In the genomic region with DNA sequence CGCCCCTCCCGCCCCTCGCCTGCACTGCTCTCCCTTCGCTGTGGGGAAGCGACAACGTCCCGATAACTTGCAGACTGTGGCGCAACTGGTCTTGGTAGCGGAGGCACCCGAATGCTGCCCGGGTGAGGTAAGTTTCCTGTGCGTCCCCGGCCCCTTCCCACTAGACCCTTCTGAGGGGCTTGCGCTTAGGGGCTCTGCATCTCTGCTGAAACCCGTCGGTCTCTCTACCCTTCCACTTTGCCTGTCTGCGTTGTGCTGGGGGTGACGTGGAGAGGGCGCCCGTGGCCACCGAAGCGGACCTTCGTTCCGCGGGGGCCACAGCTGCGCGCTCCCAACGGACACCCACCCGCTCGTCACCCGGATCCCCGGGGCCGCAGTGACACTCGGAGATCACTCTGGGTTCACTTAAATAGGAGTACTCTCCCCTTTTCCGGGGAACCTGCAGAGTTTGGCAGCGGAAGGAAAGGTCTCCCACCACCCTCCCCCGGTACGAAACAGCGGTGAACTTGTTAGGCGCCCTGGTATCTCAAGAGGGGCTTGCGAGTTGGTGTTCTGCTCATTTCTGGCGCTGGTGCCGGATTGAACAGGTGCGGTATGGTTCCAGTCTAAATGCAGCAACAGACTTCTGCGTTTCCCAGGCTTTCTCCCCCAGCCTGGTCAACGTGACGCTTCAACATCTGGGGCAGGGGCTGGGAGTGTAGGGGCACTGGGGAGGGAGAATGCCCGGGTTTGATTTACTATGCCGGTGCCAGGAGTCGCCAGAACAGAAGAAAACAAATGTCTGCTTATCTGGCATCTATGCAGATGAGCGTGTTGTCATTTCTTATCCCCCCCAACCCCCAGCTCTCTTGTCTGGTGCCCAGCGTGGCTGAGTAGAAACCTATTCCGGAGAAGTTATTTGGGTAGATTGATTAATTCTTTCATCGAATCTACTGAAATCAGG, we compare ENCODE assay signal across 1 cellular context.
TF ChIP-seq lines count a peak whose summit lies in the region.

No MANE protein-coding gene starts in this region.

TF ChIP-seq in K562, 482 proteins besides CTCF, POLR2A, EP300 and RAD21 (continued from another document and continues in another):
- TF ChIP-seq, protein P1, sequence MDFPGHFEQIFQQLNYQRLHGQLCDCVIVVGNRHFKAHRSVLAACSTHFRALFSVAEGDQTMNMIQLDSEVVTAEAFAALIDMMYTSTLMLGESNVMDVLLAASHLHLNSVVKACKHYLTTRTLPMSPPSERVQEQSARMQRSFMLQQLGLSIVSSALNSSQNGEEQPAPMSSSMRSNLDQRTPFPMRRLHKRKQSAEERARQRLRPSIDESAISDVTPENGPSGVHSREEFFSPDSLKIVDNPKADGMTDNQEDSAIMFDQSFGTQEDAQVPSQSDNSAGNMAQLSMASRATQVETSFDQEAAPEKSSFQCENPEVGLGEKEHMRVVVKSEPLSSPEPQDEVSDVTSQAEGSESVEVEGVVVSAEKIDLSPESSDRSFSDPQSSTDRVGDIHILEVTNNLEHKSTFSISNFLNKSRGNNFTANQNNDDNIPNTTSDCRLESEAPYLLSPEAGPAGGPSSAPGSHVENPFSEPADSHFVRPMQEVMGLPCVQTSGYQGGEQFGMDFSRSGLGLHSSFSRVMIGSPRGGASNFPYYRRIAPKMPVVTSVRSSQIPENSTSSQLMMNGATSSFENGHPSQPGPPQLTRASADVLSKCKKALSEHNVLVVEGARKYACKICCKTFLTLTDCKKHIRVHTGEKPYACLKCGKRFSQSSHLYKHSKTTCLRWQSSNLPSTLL (IDR thresholded peaks at IDR 0.05): no peak
- TF ChIP-seq GATAD2B (IDR thresholded peaks at IDR 0.05; ENCODE audit: borderline replicate concordance): no peak
- TF ChIP-seq, protein P2, sequence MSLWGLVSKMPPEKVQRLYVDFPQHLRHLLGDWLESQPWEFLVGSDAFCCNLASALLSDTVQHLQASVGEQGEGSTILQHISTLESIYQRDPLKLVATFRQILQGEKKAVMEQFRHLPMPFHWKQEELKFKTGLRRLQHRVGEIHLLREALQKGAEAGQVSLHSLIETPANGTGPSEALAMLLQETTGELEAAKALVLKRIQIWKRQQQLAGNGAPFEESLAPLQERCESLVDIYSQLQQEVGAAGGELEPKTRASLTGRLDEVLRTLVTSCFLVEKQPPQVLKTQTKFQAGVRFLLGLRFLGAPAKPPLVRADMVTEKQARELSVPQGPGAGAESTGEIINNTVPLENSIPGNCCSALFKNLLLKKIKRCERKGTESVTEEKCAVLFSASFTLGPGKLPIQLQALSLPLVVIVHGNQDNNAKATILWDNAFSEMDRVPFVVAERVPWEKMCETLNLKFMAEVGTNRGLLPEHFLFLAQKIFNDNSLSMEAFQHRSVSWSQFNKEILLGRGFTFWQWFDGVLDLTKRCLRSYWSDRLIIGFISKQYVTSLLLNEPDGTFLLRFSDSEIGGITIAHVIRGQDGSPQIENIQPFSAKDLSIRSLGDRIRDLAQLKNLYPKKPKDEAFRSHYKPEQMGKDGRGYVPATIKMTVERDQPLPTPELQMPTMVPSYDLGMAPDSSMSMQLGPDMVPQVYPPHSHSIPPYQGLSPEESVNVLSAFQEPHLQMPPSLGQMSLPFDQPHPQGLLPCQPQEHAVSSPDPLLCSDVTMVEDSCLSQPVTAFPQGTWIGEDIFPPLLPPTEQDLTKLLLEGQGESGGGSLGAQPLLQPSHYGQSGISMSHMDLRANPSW (CRISPR knock-in tag; IDR thresholded peaks at IDR 0.05): no peak
- no peak for TF ChIP-seq ZZZ3 (IDR thresholded peaks at IDR 0.05)
- TF ChIP-seq, protein P3, sequence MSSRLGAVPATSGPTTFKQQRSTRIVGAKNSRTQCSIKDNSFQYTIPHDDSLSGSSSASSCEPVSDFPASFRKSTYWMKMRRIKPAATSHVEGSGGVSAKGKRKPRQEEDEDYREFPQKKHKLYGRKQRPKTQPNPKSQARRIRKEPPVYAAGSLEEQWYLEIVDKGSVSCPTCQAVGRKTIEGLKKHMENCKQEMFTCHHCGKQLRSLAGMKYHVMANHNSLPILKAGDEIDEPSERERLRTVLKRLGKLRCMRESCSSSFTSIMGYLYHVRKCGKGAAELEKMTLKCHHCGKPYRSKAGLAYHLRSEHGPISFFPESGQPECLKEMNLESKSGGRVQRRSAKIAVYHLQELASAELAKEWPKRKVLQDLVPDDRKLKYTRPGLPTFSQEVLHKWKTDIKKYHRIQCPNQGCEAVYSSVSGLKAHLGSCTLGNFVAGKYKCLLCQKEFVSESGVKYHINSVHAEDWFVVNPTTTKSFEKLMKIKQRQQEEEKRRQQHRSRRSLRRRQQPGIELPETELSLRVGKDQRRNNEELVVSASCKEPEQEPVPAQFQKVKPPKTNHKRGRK (tag; IDR thresholded peaks at IDR 0.05): no peak
- TF ChIP-seq, protein P4, sequence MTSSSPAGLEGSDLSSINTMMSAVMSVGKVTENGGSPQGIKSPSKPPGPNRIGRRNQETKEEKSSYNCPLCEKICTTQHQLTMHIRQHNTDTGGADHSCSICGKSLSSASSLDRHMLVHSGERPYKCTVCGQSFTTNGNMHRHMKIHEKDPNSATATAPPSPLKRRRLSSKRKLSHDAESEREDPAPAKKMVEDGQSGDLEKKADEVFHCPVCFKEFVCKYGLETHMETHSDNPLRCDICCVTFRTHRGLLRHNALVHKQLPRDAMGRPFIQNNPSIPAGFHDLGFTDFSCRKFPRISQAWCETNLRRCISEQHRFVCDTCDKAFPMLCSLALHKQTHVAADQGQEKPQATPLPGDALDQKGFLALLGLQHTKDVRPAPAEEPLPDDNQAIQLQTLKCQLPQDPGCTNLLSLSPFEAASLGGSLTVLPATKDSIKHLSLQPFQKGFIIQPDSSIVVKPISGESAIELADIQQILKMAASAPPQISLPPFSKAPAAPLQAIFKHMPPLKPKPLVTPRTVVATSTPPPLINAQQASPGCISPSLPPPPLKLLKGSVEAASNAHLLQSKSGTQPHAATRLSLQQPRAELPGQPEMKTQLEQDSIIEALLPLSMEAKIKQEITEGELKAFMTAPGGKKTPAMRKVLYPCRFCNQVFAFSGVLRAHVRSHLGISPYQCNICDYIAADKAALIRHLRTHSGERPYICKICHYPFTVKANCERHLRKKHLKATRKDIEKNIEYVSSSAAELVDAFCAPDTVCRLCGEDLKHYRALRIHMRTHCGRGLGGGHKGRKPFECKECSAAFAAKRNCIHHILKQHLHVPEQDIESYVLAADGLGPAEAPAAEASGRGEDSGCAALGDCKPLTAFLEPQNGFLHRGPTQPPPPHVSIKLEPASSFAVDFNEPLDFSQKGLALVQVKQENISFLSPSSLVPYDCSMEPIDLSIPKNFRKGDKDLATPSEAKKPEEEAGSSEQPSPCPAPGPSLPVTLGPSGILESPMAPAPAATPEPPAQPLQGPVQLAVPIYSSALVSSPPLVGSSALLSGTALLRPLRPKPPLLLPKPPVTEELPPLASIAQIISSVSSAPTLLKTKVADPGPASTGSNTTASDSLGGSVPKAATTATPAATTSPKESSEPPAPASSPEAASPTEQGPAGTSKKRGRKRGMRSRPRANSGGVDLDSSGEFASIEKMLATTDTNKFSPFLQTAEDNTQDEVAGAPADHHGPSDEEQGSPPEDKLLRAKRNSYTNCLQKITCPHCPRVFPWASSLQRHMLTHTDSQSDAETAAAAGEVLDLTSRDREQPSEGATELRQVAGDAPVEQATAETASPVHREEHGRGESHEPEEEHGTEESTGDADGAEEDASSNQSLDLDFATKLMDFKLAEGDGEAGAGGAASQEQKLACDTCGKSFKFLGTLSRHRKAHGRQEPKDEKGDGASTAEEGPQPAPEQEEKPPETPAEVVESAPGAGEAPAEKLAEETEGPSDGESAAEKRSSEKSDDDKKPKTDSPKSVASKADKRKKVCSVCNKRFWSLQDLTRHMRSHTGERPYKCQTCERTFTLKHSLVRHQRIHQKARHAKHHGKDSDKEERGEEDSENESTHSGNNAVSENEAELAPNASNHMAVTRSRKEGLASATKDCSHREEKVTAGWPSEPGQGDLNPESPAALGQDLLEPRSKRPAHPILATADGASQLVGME (CRISPR knock-in tag; IDR thresholded peaks at IDR 0.05): no peak
- TF ChIP-seq, protein P5, sequence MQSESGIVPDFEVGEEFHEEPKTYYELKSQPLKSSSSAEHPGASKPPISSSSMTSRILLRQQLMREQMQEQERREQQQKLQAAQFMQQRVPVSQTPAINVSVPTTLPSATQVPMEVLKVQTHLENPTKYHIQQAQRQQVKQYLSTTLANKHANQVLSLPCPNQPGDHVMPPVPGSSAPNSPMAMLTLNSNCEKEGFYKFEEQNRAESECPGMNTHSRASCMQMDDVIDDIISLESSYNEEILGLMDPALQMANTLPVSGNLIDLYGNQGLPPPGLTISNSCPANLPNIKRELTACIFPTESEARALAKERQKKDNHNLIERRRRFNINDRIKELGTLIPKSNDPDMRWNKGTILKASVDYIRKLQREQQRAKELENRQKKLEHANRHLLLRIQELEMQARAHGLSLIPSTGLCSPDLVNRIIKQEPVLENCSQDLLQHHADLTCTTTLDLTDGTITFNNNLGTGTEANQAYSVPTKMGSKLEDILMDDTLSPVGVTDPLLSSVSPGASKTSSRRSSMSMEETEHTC (IDR thresholded peaks at IDR 0.05): no peak
- no peak for TF ChIP-seq ZNF184 (CRISPR knock-in tag; IDR thresholded peaks at IDR 0.05)
- TF ChIP-seq TEAD2 (tag; IDR thresholded peaks at IDR 0.05): no peak
- no peak for TF ChIP-seq RBM17 (IDR thresholded peaks at IDR 0.05; ENCODE audit: borderline replicate concordance, low read depth, low read length)
- TF ChIP-seq, protein P6, sequence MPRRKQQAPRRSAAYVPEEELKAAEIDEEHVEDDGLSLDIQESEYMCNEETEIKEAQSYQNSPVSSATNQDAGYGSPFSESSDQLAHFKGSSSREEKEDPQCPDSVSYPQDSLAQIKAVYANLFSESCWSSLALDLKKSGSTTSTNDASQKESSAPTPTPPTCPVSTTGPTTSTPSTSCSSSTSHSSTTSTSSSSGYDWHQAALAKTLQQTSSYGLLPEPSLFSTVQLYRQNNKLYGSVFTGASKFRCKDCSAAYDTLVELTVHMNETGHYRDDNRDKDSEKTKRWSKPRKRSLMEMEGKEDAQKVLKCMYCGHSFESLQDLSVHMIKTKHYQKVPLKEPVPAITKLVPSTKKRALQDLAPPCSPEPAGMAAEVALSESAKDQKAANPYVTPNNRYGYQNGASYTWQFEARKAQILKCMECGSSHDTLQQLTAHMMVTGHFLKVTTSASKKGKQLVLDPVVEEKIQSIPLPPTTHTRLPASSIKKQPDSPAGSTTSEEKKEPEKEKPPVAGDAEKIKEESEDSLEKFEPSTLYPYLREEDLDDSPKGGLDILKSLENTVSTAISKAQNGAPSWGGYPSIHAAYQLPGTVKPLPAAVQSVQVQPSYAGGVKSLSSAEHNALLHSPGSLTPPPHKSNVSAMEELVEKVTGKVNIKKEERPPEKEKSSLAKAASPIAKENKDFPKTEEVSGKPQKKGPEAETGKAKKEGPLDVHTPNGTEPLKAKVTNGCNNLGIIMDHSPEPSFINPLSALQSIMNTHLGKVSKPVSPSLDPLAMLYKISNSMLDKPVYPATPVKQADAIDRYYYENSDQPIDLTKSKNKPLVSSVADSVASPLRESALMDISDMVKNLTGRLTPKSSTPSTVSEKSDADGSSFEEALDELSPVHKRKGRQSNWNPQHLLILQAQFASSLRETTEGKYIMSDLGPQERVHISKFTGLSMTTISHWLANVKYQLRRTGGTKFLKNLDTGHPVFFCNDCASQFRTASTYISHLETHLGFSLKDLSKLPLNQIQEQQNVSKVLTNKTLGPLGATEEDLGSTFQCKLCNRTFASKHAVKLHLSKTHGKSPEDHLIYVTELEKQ (CRISPR knock-in tag; IDR thresholded peaks at IDR 0.05): no peak
- no peak for TF ChIP-seq MBD2 (IDR thresholded peaks at IDR 0.05; ENCODE audit: borderline replicate concordance, low read depth)
- TF ChIP-seq SETDB1 (IDR thresholded peaks at IDR 0.05; ENCODE audit: low read length): no peak
- peak; percentile 17 for TF ChIP-seq TBP (optimal IDR thresholded peaks at IDR 0.05; ENCODE audit: low read depth, low read length)
- TF ChIP-seq ZNF785 (CRISPR knock-in tag; IDR thresholded peaks at IDR 0.05): no peak
- no peak for TF ChIP-seq ATF1 (CRISPR knock-in tag; IDR thresholded peaks at IDR 0.05)
- TF ChIP-seq ATF1 (tag; IDR thresholded peaks at IDR 0.05): peak; percentile 54
- no peak for TF ChIP-seq KLF13 (tag; IDR thresholded peaks at IDR 0.05; ENCODE audit: borderline replicate concordance, low read depth)
- no peak for TF ChIP-seq DDX20 (tag; IDR thresholded peaks at IDR 0.05; ENCODE audit: low read depth)
- TF ChIP-seq EHMT2 (IDR thresholded peaks at IDR 0.05): no peak
- no peak for TF ChIP-seq CHD4 (IDR thresholded peaks at IDR 0.05; ENCODE audit: insufficient read depth, insufficient replicate concordance, low read depth, low read length, poor library complexity, severe bottlenecking)
- TF ChIP-seq XRCC5 (IDR thresholded peaks at IDR 0.05; ENCODE audit: low read depth, low read length): no peak
- TF ChIP-seq, protein P7, sequence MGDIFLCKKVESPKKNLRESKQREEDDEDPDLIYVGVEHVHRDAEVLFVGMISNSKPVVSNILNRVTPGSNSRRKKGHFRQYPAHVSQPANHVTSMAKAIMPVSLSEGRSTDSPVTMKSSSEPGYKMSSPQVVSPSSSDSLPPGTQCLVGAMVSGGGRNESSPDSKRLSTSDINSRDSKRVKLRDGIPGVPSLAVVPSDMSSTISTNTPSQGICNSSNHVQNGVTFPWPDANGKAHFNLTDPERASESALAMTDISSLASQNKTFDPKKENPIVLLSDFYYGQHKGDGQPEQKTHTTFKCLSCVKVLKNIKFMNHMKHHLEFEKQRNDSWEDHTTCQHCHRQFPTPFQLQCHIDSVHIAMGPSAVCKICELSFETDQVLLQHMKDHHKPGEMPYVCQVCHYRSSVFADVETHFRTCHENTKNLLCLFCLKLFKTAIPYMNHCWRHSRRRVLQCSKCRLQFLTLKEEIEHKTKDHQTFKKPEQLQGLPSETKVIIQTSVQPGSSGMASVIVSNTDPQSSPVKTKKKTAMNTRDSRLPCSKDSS (IDR thresholded peaks at IDR 0.05; ENCODE audit: low read depth, partially characterized antibody): no peak
- TF ChIP-seq, protein P8, sequence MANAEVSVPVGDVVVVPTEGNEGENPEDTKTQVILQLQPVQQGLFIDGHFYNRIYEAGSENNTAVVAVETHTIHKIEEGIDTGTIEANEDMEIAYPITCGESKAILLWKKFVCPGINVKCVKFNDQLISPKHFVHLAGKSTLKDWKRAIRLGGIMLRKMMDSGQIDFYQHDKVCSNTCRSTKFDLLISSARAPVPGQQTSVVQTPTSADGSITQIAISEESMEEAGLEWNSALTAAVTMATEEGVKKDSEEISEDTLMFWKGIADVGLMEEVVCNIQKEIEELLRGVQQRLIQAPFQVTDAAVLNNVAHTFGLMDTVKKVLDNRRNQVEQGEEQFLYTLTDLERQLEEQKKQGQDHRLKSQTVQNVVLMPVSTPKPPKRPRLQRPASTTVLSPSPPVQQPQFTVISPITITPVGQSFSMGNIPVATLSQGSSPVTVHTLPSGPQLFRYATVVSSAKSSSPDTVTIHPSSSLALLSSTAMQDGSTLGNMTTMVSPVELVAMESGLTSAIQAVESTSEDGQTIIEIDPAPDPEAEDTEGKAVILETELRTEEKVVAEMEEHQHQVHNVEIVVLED (CRISPR knock-in tag; IDR thresholded peaks at IDR 0.05): no peak
- TF ChIP-seq ZBTB7A (IDR thresholded peaks at IDR 0.05; ENCODE audit: borderline replicate concordance, control insufficient read depth, low read depth, low read length): peak; percentile 76; the same call in 1 of the 2 replicates
- TF ChIP-seq HSF4 (CRISPR knock-in tag; IDR thresholded peaks at IDR 0.05; ENCODE audit: borderline replicate concordance): no peak
- TF ChIP-seq THRAP3 (IDR thresholded peaks at IDR 0.05; ENCODE audit: borderline replicate concordance): no peak
- TF ChIP-seq, protein P9, sequence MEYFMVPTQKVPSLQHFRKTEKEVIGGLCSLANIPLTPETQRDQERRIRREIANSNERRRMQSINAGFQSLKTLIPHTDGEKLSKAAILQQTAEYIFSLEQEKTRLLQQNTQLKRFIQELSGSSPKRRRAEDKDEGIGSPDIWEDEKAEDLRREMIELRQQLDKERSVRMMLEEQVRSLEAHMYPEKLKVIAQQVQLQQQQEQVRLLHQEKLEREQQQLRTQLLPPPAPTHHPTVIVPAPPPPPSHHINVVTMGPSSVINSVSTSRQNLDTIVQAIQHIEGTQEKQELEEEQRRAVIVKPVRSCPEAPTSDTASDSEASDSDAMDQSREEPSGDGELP (CRISPR knock-in tag; IDR thresholded peaks at IDR 0.05; ENCODE audit: borderline replicate concordance): peak; percentile 68
- TF ChIP-seq MAZ (CRISPR knock-in tag; conservative IDR thresholded peaks at IDR 0.05 in 1 of 2, IDR thresholded peaks at IDR 0.05 in 1 of 2): peak; percentile 12 to 75; a peak in 3 of 4 replicates
- TF ChIP-seq SREBF2 (CRISPR knock-in tag; IDR thresholded peaks at IDR 0.05): no peak
